In the genomic region with DNA sequence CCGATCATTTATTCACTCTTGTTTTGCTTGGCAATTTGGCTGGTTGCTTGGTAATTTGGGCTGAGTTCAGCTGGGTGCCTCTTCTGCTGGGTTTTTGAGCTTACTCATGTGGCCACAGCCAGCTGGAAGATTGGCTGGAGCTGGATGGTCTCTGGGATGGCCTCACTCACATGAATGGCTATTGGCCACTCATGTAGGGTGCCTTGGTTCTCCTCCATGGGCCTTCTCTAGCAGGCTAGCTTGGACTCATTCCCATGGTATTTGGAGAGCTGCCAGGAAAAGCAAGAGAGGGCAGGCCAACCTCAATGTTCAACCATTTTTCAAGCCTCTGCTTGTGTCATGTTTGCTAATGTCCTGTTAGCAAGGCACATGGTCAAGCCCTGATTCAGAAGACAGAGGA, we compare ENCODE assay signal across 14 cellular contexts. TPM values are rescaled to one million over a fixed set of nuclear protein-coding genes. Genes with fewer than 3 reads are reported as not detected.
A peak's percentile ranks its signal among the peaks of the same experiment; 100 is the strongest.
DNase-seq lines count a peak whose midpoint lies in the region; ATAC-seq and TF ChIP-seq lines count a peak whose summit lies in the region.
"Had no signal": no experiment of that assay in that cellular context is flagged by ENCODE, and none has a peak within 500 bp of the region (broad histone marks: within the 10 kb centered on the region; RNA-seq: fewer than 3 reads in every experiment).

No MANE protein-coding gene starts in this region.

- CTCF ChIA-PET in mammary epithelial cell (lab: Charles Lee; ENCODE audit: low non-redundant PET) = no interaction called here
- CTCF ChIA-PET in naive thymus-derived CD4-positive, alpha-beta T cell (lab: Charles Lee) = interaction anchor here (1.0 to 1.5 kb wide), 2 partner anchors 20 to 31 kb away, joined by 3 to 4 read pairs; no protein-coding TSS in a partner anchor

- dilution Hi-C loops in mammary epithelial cell (cut with HindIII; ENCODE audit: low sequenced_read_pairs) = no loop called here

- H3K36me3 ChIP-seq in mammary epithelial cell (ENCODE audit: insufficient read depth, low read length) = no peaks in the 10 kb centered on the region
- H3K36me3 ChIP-seq in naive thymus-derived CD4-positive, alpha-beta T cell (ENCODE audit: control insufficient read depth in 2 of 3, insufficient read depth in 3 of 3, low read length in 3 of 3) = peaks cover 32 to 98% (median 44%) of the 10 kb centered on the region in 3 experiments
- H3K36me3 ChIP-seq: esophagus squamous epithelium, ovary, transverse colon had no signal

- TF ChIP-seq CTCF in mammary epithelial cell (conservative IDR thresholded peaks at IDR 0.05 in 1 of 2, IDR thresholded peaks at IDR 0.05 in 1 of 2; ENCODE audit: extremely low read depth in 1 of 2, insufficient read depth in 1 of 2, low read depth in 1 of 2, low read length in 2 of 2) (no peak), nephron progenitor cell (IDR thresholded peaks at IDR 0.05) (no peak)

- WGBS in mammary epithelial cell (ENCODE audit: low coverage, missing lambda C conversion rate) = 75% methylated on average over 1 of the region's 1 CpG

- peak overlapping the region in 5 of 9 donors; percentile 41 to 79 (median 65) for H3K27ac Mint-ChIP-seq in naive thymus-derived CD4-positive, alpha-beta T cell
- no peak overlapping the region for H3K27ac Mint-ChIP-seq in nephron progenitor cell
- H3K27ac Mint-ChIP-seq: activated T-helper 1 cell treated with anti-CD3 and anti-CD28 coated beads, Interleukin-12 subunit alpha, Interleukin-12 subunit beta, Interleukin-2, Interleukin-4 antibody, amounts not matched to agents 30 ng/mL and 10 ng/mL and 1 ng/mL, durations not matched to agents 14 hours and 24 hours and 36 hours had no signal

- H3K9ac ChIP-seq in mammary epithelial cell (ENCODE audit: insufficient read depth, low read length) = no peak overlapping the region

- no peak overlapping the region for H3K4me3 Mint-ChIP-seq in naive thymus-derived CD4-positive, alpha-beta T cell
- no peak overlapping the region for H3K4me3 Mint-ChIP-seq in nephron progenitor cell
- H3K4me3 Mint-ChIP-seq: activated T-helper 1 cell treated with anti-CD3 and anti-CD28 coated beads, Interleukin-12 subunit alpha, Interleukin-12 subunit beta, Interleukin-2, Interleukin-4 antibody, amounts not matched to agents 30 ng/mL and 10 ng/mL and 1 ng/mL, durations not matched to agents 14 hours and 24 hours and 36 hours had no signal

- POLR2A ChIA-PET in naive thymus-derived CD4-positive, alpha-beta T cell (lab: Charles Lee) = interaction anchor here (0.6 to 1.9 kb wide), 3 partner anchors 10 to 520 kb away, joined by 3 to 8 read pairs (median 7); no protein-coding TSS in a partner anchor

- peaks cover 0 to 10% (median 0%) of the 10 kb centered on the region in 11 donors for H3K9me3 Mint-ChIP-seq in naive thymus-derived CD4-positive, alpha-beta T cell
- peaks cover 14% of the 10 kb centered on the region for H3K9me3 Mint-ChIP-seq in nephron progenitor cell

- H3K27me3 ChIP-seq in mammary epithelial cell (ENCODE audit: insufficient read depth, low read length) = no peaks in the 10 kb centered on the region
- no peaks in the 10 kb centered on the region for H3K27me3 ChIP-seq in naive thymus-derived CD4-positive, alpha-beta T cell (ENCODE audit: control insufficient read depth in 2 of 2, insufficient read depth in 2 of 2, low read length in 2 of 2)
- H3K27me3 ChIP-seq: esophagus squamous epithelium, ovary, transverse colon had no signal

- peaks cover 15 to 77% (median 64%) of the 10 kb centered on the region in 5 donors for H3K36me3 Mint-ChIP-seq in naive thymus-derived CD4-positive, alpha-beta T cell
- peaks cover 13% of the 10 kb centered on the region for H3K36me3 Mint-ChIP-seq in nephron progenitor cell (ENCODE audit: low read depth)

- peak; percentile 35 for DNase-seq in DMS53 (lab: John Stamatoyannopoulos, UW)
- DNase-seq in DMS53 treated with DMSO at 0.1 percent for 48 hours (lab: John Stamatoyannopoulos, UW; ENCODE audit: unreplicated experiment) = no peak
- peak; percentile 66 for DNase-seq in LHCN-M2 (ENCODE audit: low read depth)
- DNase-seq in mammary epithelial cell = peak; percentile 96
- no peak for DNase-seq in naive thymus-derived CD4-positive, alpha-beta T cell
- no peak for DNase-seq in NCI-H82 treated with DMSO at 0.1 percent for 48 hours (lab: John Stamatoyannopoulos, UW; ENCODE audit: unreplicated experiment)
- DNase-seq in nephron progenitor cell = no peak
- no peak for DNase-seq in caudate nucleus (lab: John Stamatoyannopoulos, UW)
- DNase-seq: DMS153, esophagus squamous epithelium, ovary, transverse colon had no signal

- in situ Hi-C loops in mammary epithelial cell (cut with MboI; ENCODE audit: low sequenced_read_pairs in 2 of 2) = no loop called here

- intact Hi-C loops in mammary epithelial cell (cut with micrococcal nuclease) = no loop called here
- intact Hi-C loops in naive thymus-derived CD4-positive, alpha-beta T cell (cut with micrococcal nuclease) = no loop called here

- H3K4me1 Mint-ChIP-seq in naive thymus-derived CD4-positive, alpha-beta T cell = peaks cover 23 to 66% (median 40%) of the 10 kb centered on the region in 7 donors
- H3K4me1 Mint-ChIP-seq in nephron progenitor cell = peaks cover 34% of the 10 kb centered on the region

- peaks cover 13% of the 10 kb centered on the region for H3K4me1 ChIP-seq in mammary epithelial cell (ENCODE audit: insufficient read depth, low read length)
- peaks cover 8 to 25% of the 10 kb centered on the region in 2 donors for H3K4me1 ChIP-seq in naive thymus-derived CD4-positive, alpha-beta T cell (ENCODE audit: control insufficient read depth in 2 of 2, insufficient read depth in 2 of 2, low read length in 2 of 2)
- H3K4me1 ChIP-seq: transverse colon had no signal

- no peaks in the 10 kb centered on the region for H3K27me3 Mint-ChIP-seq in naive thymus-derived CD4-positive, alpha-beta T cell
- H3K27me3 Mint-ChIP-seq in nephron progenitor cell (ENCODE audit: low read depth, poor library complexity) = no peaks in the 10 kb centered on the region

- H3K9me3 ChIP-seq in mammary epithelial cell (replicated peaks; ENCODE audit: insufficient read depth, low read length) = peaks cover 19% of the 10 kb centered on the region
- H3K9me3 ChIP-seq in naive thymus-derived CD4-positive, alpha-beta T cell (ENCODE audit: control insufficient read depth in 2 of 3, low read length in 3 of 3) = peaks cover 0 to 5% (median 0%) of the 10 kb centered on the region in 3 experiments
- H3K9me3 ChIP-seq: ovary had no signal

- H3K4me3 ChIP-seq in mammary epithelial cell (replicated peaks in 1 of 3; ENCODE audit: insufficient read depth in 1 of 3, low read depth in 2 of 3, low read length in 3 of 3) = no peak overlapping the region
- H3K4me3 ChIP-seq in naive thymus-derived CD4-positive, alpha-beta T cell (ENCODE audit: low read length) = no peak overlapping the region
- H3K4me3 ChIP-seq: esophagus squamous epithelium, GM12878, ovary, transverse colon had no signal

- H3K27ac ChIP-seq in mammary epithelial cell (ENCODE audit: insufficient read depth, low read depth, low read length) = no peak overlapping the region
- no peak overlapping the region for H3K27ac ChIP-seq in naive thymus-derived CD4-positive, alpha-beta T cell (ENCODE audit: low read depth, low read length)
- no peak overlapping the region for H3K27ac ChIP-seq in caudate nucleus (ENCODE audit: low read depth, low read length)
- H3K27ac ChIP-seq: esophagus squamous epithelium, ovary, transverse colon had no signal

- H2AFZ ChIP-seq in mammary epithelial cell (ENCODE audit: low read depth, low read length) = no peak overlapping the region

- H3K79me2 ChIP-seq in mammary epithelial cell (ENCODE audit: insufficient read depth, low read length) = no peaks in the 10 kb centered on the region

- H4K20me1 ChIP-seq in mammary epithelial cell (ENCODE audit: insufficient read depth, low read length) = no peaks in the 10 kb centered on the region

- BruUV-seq in mammary epithelial cell (replicated peaks; lab: Mats Ljungman, UMichigan) = no TSS peak

- H3K4me2 ChIP-seq in mammary epithelial cell (ENCODE audit: insufficient read depth, low read depth, low read length) = no peak overlapping the region

- ATAC-seq in naive thymus-derived CD4-positive, alpha-beta T cell = no peak
- ATAC-seq: GM12878 had no signal

RNA-seq across cellular contexts. Expression of a gene that starts 16.9 kb away (rescaled TPM):
- total RNA-seq in LHCN-M2 (2014; rRNA removed) = 0.40 TPM in 1 of 2 replicates, not detected in the other
- polyA plus RNA-seq in LHCN-M2 (2012) = not detected
- under 1 TPM in 1 of 2 donors, not detected in 1; 0.17 TPM for total RNA-seq in mammary epithelial cell
- polyA plus RNA-seq in mammary epithelial cell = 0.06 TPM
- polyA minus RNA-seq in mammary epithelial cell = not detected
- total RNA-seq in naive thymus-derived CD4-positive, alpha-beta T cell = 100 to 1,000 TPM; 354 to 432 (median 382) TPM
- polyA plus RNA-seq in naive thymus-derived CD4-positive, alpha-beta T cell = 100 to 1,000 TPM; 105 to 166 TPM

Comparison
In these comparisons a context has a peak if more than half of its experiments do, and no peak if none do; other contexts are left out.
1. DNase-seq: peak in DMS53 (single experiment), LHCN-M2 (single experiment) and mammary epithelial cell (single experiment); none in DMS53 treated with DMSO at 0.1 percent for 48 hours (single experiment), naive thymus-derived CD4-positive, alpha-beta T cell (0 of 9), NCI-H82 treated with DMSO at 0.1 percent for 48 hours (single experiment), nephron progenitor cell (single experiment) and caudate nucleus (0 of 61).
2. RNA of a gene that starts 16.9 kb away (total RNA-seq): 354 to 432 TPM in naive thymus-derived CD4-positive, alpha-beta T cell; 0.40 TPM in LHCN-M2 and 0.17 TPM in mammary epithelial cell; every median in the first group is over 100 times any median in the second.